Comparison of ENCODE assay signal across 8 cellular contexts in genomic region chr21:32411366-32412161, GRCh38. TPM values are rescaled to one million over a fixed set of nuclear protein-coding genes. Genes with fewer than 3 reads are reported as not detected.
DNase-seq lines count a peak whose midpoint lies in the region; ATAC-seq and TF ChIP-seq lines count a peak whose summit lies in the region.

No MANE protein-coding gene starts in this region.

- no peaks in the 10 kb centered on the region for H3K9me3 ChIP-seq in HEK293 (ENCODE audit: control insufficient read depth, insufficient read depth, low read depth, low read length)
- H3K9me3 ChIP-seq in trophoblast cell (ENCODE audit: insufficient read depth, low read depth, low read length), result peaks cover 6% of the 10 kb centered on the region
- no peaks in the 10 kb centered on the region for H3K9me3 ChIP-seq in tibial artery

- CTCF ChIA-PET in HEK293 (lab: Yijun Ruan, JAX), result interaction anchor here (1.4 to 12.7 kb wide), 4 partner anchors 8 to 188 kb away, joined by 4 to 209 read pairs (median 5); no protein-coding TSS in a partner anchor

- H2AFZ ChIP-seq in trophoblast cell (ENCODE audit: insufficient read depth, low read length, poor library complexity), result no peak overlapping the region

- H3K4me1 Mint-ChIP-seq in activated naive CD8-positive, alpha-beta T cell treated with anti-CD3 and anti-CD28 coated beads, Interleukin-2, amount 50 U/mL, for 24 hours, result peaks cover 40% of the 10 kb centered on the region

- H3K9ac ChIP-seq in trophoblast cell (ENCODE audit: low read length), result no peak overlapping the region

- H3K27me3 Mint-ChIP-seq in activated naive CD8-positive, alpha-beta T cell treated with anti-CD3 and anti-CD28 coated beads, Interleukin-2, amount 50 U/mL, for 24 hours, result peaks cover 1% of the 10 kb centered on the region

- no peak overlapping the region for H2BK120ac ChIP-seq in trophoblast cell (ENCODE audit: insufficient read depth, low read length, poor library complexity)

- intact Hi-C loops in left cardiac atrium (cut with DNase I), result loop anchor here in 1 of 2 donors (2.0 to 5.0 kb wide), 2 partner anchors 41 to 111 kb away; no protein-coding TSS in a partner anchor
- intact Hi-C loops in tibial artery (cut with DNase I; ENCODE audit: low total_unique reads), result loop anchor here (5.0 kb wide), 1 partner anchor 156 kb away; no protein-coding TSS in a partner anchor

- TF ChIP-seq CTCF in HEK293 (tag by site-specific recombination; IDR thresholded peaks at IDR 0.05), result no peak
- no peak for TF ChIP-seq CTCF in tibial artery (IDR thresholded peaks at IDR 0.05)

- no peaks in the 10 kb centered on the region for H3K36me3 ChIP-seq in HEK293 (ENCODE audit: control insufficient read depth in 2 of 2, insufficient read depth in 1 of 2, low read length in 2 of 2)
- no peaks in the 10 kb centered on the region for H3K36me3 ChIP-seq in trophoblast cell (ENCODE audit: control insufficient read depth in 1 of 2, insufficient read depth in 2 of 2, low read length in 2 of 2)
- H3K36me3 ChIP-seq in tibial artery, result peaks cover 0 to 10% (median 1%) of the 10 kb centered on the region in 3 donors

- peak overlapping the region; percentile 95 for H3K27ac Mint-ChIP-seq in activated naive CD8-positive, alpha-beta T cell treated with anti-CD3 and anti-CD28 coated beads, Interleukin-2, amount 50 U/mL, for 24 hours

- no peak overlapping the region for H2AK5ac ChIP-seq in trophoblast cell (ENCODE audit: low read length)

- H3K4ac ChIP-seq in trophoblast cell (ENCODE audit: low read depth, low read length), result no peak overlapping the region

- peak overlapping the region; percentile 69 for H4K12ac ChIP-seq in trophoblast cell (ENCODE audit: low read depth, low read length)

- no peak overlapping the region for H2BK12ac ChIP-seq in trophoblast cell (ENCODE audit: low read length)

- H3K27ac ChIP-seq in HEK293 (ENCODE audit: extremely low read depth, low read depth, low read length), result peak overlapping the region; percentile 67; the same call in 1 of the 2 replicates
- H3K27ac ChIP-seq in trophoblast cell (ENCODE audit: low read depth, low read length), result no peak overlapping the region
- peak overlapping the region; percentile 93 to 98 for H3K27ac ChIP-seq in tibial artery

- peaks cover 13% of the 10 kb centered on the region for H3K4me1 ChIP-seq in HEK293 (ENCODE audit: control insufficient read depth, insufficient read depth, low read length)
- peaks cover 12 to 15% of the 10 kb centered on the region in 2 experiments for H3K4me1 ChIP-seq in trophoblast cell (ENCODE audit: control insufficient read depth in 1 of 2, insufficient read depth in 2 of 2, low read length in 2 of 2)
- H3K4me1 ChIP-seq in tibial artery, result peaks cover 0 to 43% (median 36%) of the 10 kb centered on the region in 4 donors

- H3K4me3 ChIP-seq in HEK293 (ENCODE audit: low read depth, low read length) (peak overlapping the region; percentile 39), trophoblast cell (ENCODE audit: low read depth, low read length) (peak overlapping the region; percentile 55), tibial artery (peak overlapping the region; percentile 73 to 87)

- no peak overlapping the region for H4K91ac ChIP-seq in trophoblast cell (ENCODE audit: low read depth, low read length)

- POLR2A ChIA-PET in HEK293 (lab: Yijun Ruan, JAX), result no interaction called here

- peaks cover 40% of the 10 kb centered on the region for H3K27me3 ChIP-seq in trophoblast cell (ENCODE audit: insufficient read depth, low read length)
- H3K27me3 ChIP-seq in tibial artery, result no peaks in the 10 kb centered on the region

- H3K36me3 Mint-ChIP-seq in activated naive CD8-positive, alpha-beta T cell treated with anti-CD3 and anti-CD28 coated beads, Interleukin-2, amount 50 U/mL, for 24 hours (ENCODE audit: low read depth), result peaks cover 2% of the 10 kb centered on the region

- peak overlapping the region; percentile 85 for H3K4me2 ChIP-seq in trophoblast cell (ENCODE audit: low read length)

- no peaks in the 10 kb centered on the region for H3K79me2 ChIP-seq in trophoblast cell (ENCODE audit: control insufficient read depth, insufficient read depth, low read length, poor library complexity)

- H3K23ac ChIP-seq in trophoblast cell (ENCODE audit: low read length), result no peak overlapping the region

- no peaks in the 10 kb centered on the region for H3K79me1 ChIP-seq in trophoblast cell (ENCODE audit: low read length)

- ATAC-seq in activated naive CD8-positive, alpha-beta T cell treated with anti-CD3 and anti-CD28 coated beads, Interleukin-2, amount 50 U/mL, for 24 hours, result peak; percentile 70
- ATAC-seq in left cardiac atrium, result peak; percentile 87 to 90
- ATAC-seq in HG02870 (IDR thresholded peaks at IDR 0.05; ENCODE audit: unreplicated experiment), result no peak
- no peak for ATAC-seq in HG02852 (IDR thresholded peaks at IDR 0.05; ENCODE audit: unreplicated experiment)

- no peak overlapping the region for H2BK5ac ChIP-seq in trophoblast cell (ENCODE audit: low read depth, low read length, poor library complexity)

- H3K18ac ChIP-seq in trophoblast cell (ENCODE audit: low read length), result no peak overlapping the region

- DNase-seq in SW480 (ENCODE audit: low spot score) (peak; percentile 64), left cardiac atrium (peak; percentile 96), trophoblast cell (peak in 1 of 2 donors; percentile 25), tibial artery (peak; percentile 93 to 96)
- DNase-seq in activated naive CD8-positive, alpha-beta T cell treated with anti-CD3 and anti-CD28 coated beads, Interleukin-2, amount 50 U/mL, for 24 hours, result peak; percentile 74

- H3K4me3 Mint-ChIP-seq in activated naive CD8-positive, alpha-beta T cell treated with anti-CD3 and anti-CD28 coated beads, Interleukin-2, amount 50 U/mL, for 24 hours, result peak overlapping the region; percentile 91

- H4K8ac ChIP-seq in trophoblast cell (ENCODE audit: low read depth, low read length), result no peak overlapping the region

- no peaks in the 10 kb centered on the region for H3K9me3 Mint-ChIP-seq in activated naive CD8-positive, alpha-beta T cell treated with anti-CD3 and anti-CD28 coated beads, Interleukin-2, amount 50 U/mL, for 24 hours

- WGBS in trophoblast cell (ENCODE audit: extremely low coverage, insufficient coverage, insufficient read length), result no CpG with 5 or more reads among the region's 63 CpGs

- H3K14ac ChIP-seq in trophoblast cell (ENCODE audit: low read length), result no peak overlapping the region

TF ChIP-seq in HEK293, 187 proteins besides CTCF, POLR2A, EP300 and RAD21 (continues in another document):
- TF ChIP-seq ZFHX2 (tag by site-specific recombination; conservative IDR thresholded peaks at IDR 0.05) (no peak), YY1 (tag by site-specific recombination; IDR thresholded peaks at IDR 0.05) (no peak), ZNF335 (tag by site-specific recombination; conservative IDR thresholded peaks at IDR 0.05) (peak; percentile 73), KLF8 (tag by site-specific recombination; IDR thresholded peaks at IDR 0.05) (peak; percentile 80), PRDM4 (tag by site-specific recombination; IDR thresholded peaks at IDR 0.05) (no peak), ZNF548 (tag by site-specific recombination; IDR thresholded peaks at IDR 0.05) (no peak), SP2 (tag by site-specific recombination; IDR thresholded peaks at IDR 0.05) (peak; percentile 83), ZSCAN5A (tag by site-specific recombination; IDR thresholded peaks at IDR 0.05) (peak; percentile 57; the same call in 1 of the 2 replicates), ZBTB48 (tag by site-specific recombination; IDR thresholded peaks at IDR 0.05) (0 out of 2 replicates have a peak, but pooled peaks have one; percentile 47), ZNF423 (tag by site-specific recombination; IDR thresholded peaks at IDR 0.05) (0 out of 2 replicates have a peak, but pooled peaks have one; percentile 4), ZBTB26 (tag by site-specific recombination; optimal IDR thresholded peaks at IDR 0.05) (peak; percentile 85)

RNA-seq across cellular contexts. Expression of gene EVA1C, which starts 0.9 kb away (rescaled TPM):
- 10 to 100 TPM; 22.1 to 52.8 TPM for total RNA-seq in left cardiac atrium
- polyA plus RNA-seq in trophoblast cell (2013), result not detected in 2 replicates

RNA-seq across cellular contexts. Expression of gene URB1, which starts 18.8 kb away (rescaled TPM):
- 10 to 100 TPM in 1 of 2 donors, 1 to 10 TPM in 1; 8.5 to 13.5 TPM for total RNA-seq in left cardiac atrium
- 3.0 TPM in 2 replicates for polyA plus RNA-seq in trophoblast cell (2013)

Comparison
In these comparisons a context has a peak if more than half of its experiments do, and no peak if none do; other contexts are left out.
1. ATAC-seq: peak in activated naive CD8-positive, alpha-beta T cell treated with anti-CD3 and anti-CD28 coated beads, Interleukin-2, amount 50 U/mL, for 24 hours (single experiment) and left cardiac atrium (2 of 2); none in HG02870 (single experiment) and HG02852 (single experiment).
2. Peak in every context shown above with its lines, with median percentiles within 50 percentile points of each other: H3K4me3 ChIP-seq.